19 cellular contexts compared by ENCODE assay signal in the genomic region with DNA sequence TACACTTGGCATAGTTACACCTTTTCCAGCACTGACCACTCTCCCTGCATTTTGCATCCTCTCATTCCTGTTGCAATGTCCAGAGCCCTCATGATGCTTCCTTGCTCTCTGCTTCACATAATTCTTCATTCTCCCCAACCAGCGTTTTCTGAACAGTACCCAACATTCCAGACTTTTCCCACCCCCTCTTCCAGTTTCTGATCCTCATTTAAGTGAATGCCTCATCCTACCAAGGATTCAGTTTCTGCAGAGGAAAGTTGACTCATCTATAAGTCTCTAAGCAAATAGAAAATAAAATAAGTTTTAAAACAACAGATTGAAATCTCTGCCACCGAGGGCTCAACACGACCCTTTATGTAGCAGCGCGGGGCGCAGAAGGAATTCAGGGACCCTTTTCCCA.
"Had no signal": no experiment of that assay in that cellular context is flagged by ENCODE, and none has a peak within 500 bp of the region (broad histone marks: within the 10 kb centered on the region; RNA-seq: fewer than 3 reads in every experiment).

No MANE protein-coding gene starts in this region.

- H3K27ac ChIP-seq: coronary artery, epithelial cell of prostate, right lobe of liver, spleen, VCaP had no signal

- H3K4me3 Mint-ChIP-seq: activated CD4-positive, alpha-beta memory T cell treated with anti-CD3 and anti-CD28 coated beads, Interleukin-2, amount 10 ng/mL, durations not matched to agents 7 days and 5 days; activated T-cell treated with anti-CD3 and anti-CD28 coated beads, Interleukin-2, amount 50 U/mL, for 72 hours; immature natural killer cell; naive thymus-derived CD4-positive, alpha-beta T cell; stimulated activated naive B cell treated with anti-CD40 and anti-IgM and Interleukin-4, amounts not matched to agents 10 μg/mL and 1 μg/mL and 100 μg/mL, for 72 hours; T-cell; type B pancreatic cell had no signal

- H3K9me3 Mint-ChIP-seq: activated CD4-positive, alpha-beta memory T cell treated with anti-CD3 and anti-CD28 coated beads, Interleukin-2, amount 10 ng/mL, durations not matched to agents 7 days and 5 days; activated T-cell treated with anti-CD3 and anti-CD28 coated beads, Interleukin-2, amount 50 U/mL, for 72 hours; stimulated activated naive B cell treated with anti-CD40 and anti-IgM and Interleukin-4, amounts not matched to agents 10 μg/mL and 1 μg/mL and 100 μg/mL, for 72 hours; T-cell; type B pancreatic cell had no signal

- H3K36me3 ChIP-seq: right lobe of liver, spleen had no signal

- H3K27ac Mint-ChIP-seq: activated CD4-positive, alpha-beta memory T cell treated with anti-CD3 and anti-CD28 coated beads, Interleukin-2, amount 10 ng/mL, durations not matched to agents 7 days and 5 days; activated T-cell treated with anti-CD3 and anti-CD28 coated beads, Interleukin-2, amount 50 U/mL, for 72 hours; immature natural killer cell; naive thymus-derived CD4-positive, alpha-beta T cell; stimulated activated naive B cell treated with anti-CD40 and anti-IgM and Interleukin-4, amounts not matched to agents 10 μg/mL and 1 μg/mL and 100 μg/mL, for 72 hours; T-cell; type B pancreatic cell had no signal

- DNase-seq: activated CD4-positive, alpha-beta memory T cell treated with anti-CD3 and anti-CD28 coated beads, Interleukin-2, amount 10 ng/mL, durations not matched to agents 7 days and 5 days; activated CD8-positive, alpha-beta memory T cell treated with anti-CD3 and anti-CD28 coated beads, Interleukin-2, amount 50 U/mL, for 4 hours; activated gamma-delta T cell treated with Interleukin-2 at 50 U/mL for 16 hours; activated T-cell treated with anti-CD3 and anti-CD28 coated beads, Interleukin-2, amount 50 U/mL, for 72 hours; effector memory CD4-positive, alpha-beta T cell; immature natural killer cell; left colon; naive thymus-derived CD4-positive, alpha-beta T cell; right lobe of liver; spleen; stimulated activated CD4-positive, alpha-beta T cell treated with anti-CD3 and anti-CD28 coated beads, Interleukin-1b, Interleukin-23, amount 100 ng/mL, for 48 hours; stimulated activated naive B cell treated with anti-CD40 and anti-IgM and Interleukin-4, amounts not matched to agents 10 μg/mL and 1 μg/mL and 100 μg/mL, for 72 hours; T-cell; T1000 had no signal

- H3K36me3 Mint-ChIP-seq: immature natural killer cell; stimulated activated naive B cell treated with anti-CD40 and anti-IgM and Interleukin-4, amounts not matched to agents 10 μg/mL and 1 μg/mL and 100 μg/mL, for 72 hours; T-cell; type B pancreatic cell had no signal

- H3K4me3 ChIP-seq: coronary artery, lung, right lobe of liver, spleen had no signal

- ATAC-seq: activated T-cell treated with anti-CD3 and anti-CD28 coated beads, Interleukin-2, amount 50 U/mL, for 72 hours; left colon; naive thymus-derived CD4-positive, alpha-beta T cell; right lobe of liver; stimulated activated naive B cell treated with anti-CD40 and anti-IgM and Interleukin-4, amounts not matched to agents 10 μg/mL and 1 μg/mL and 100 μg/mL, for 72 hours; T-cell had no signal
